8 cellular contexts compared by ENCODE assay signal in genomic region chr11:6635082-6635932, GRCh38. TPM values are rescaled to one million over a fixed set of nuclear protein-coding genes. Genes with fewer than 3 reads are reported as not detected.
A peak's percentile ranks its signal among the peaks of the same experiment; 100 is the strongest.
DNase-seq lines count a peak whose midpoint lies in the region; ATAC-seq and TF ChIP-seq lines count a peak whose summit lies in the region.

No MANE protein-coding gene starts in this region.

- no peak overlapping the region for H3K4me3 ChIP-seq in fibroblast of the aortic adventitia (ENCODE audit: low read depth, low read length)

- POLR2A ChIA-PET in naive thymus-derived CD8-positive, alpha-beta T cell (lab: Charles Lee): interaction anchor here (4.3 kb wide), 1 partner anchor 12 kb away, joined by 18 read pairs; no protein-coding TSS in a partner anchor

- H3K4me3 Mint-ChIP-seq in CD14-positive monocyte (peak overlapping the region in 1 of 2 donors; percentile 17), neural crest cell (no peak overlapping the region)
- H3K4me3 Mint-ChIP-seq in naive thymus-derived CD8-positive, alpha-beta T cell: no peak overlapping the region

- H3K9me3 Mint-ChIP-seq in CD14-positive monocyte (peaks cover 0 to 3% (median 0%) of the 10 kb centered on the region in 7 donors), neural crest cell (no peaks in the 10 kb centered on the region)
- no peaks in the 10 kb centered on the region for H3K9me3 Mint-ChIP-seq in naive thymus-derived CD8-positive, alpha-beta T cell

- no peak for TF ChIP-seq CTCF in CD14-positive monocyte (IDR thresholded peaks at IDR 0.05)
- TF ChIP-seq CTCF in fibroblast of the aortic adventitia (IDR thresholded peaks at IDR 0.05; ENCODE audit: insufficient read depth, low read length): no peak
- no peak for TF ChIP-seq CTCF in neural crest cell (conservative IDR thresholded peaks at IDR 0.05)

- ATAC-seq in GM18519 (IDR thresholded peaks at IDR 0.05; ENCODE audit: low FRiP score, unreplicated experiment) (no peak), HG02763 (IDR thresholded peaks at IDR 0.05; ENCODE audit: unreplicated experiment) (no peak)
- no peak for ATAC-seq in naive thymus-derived CD8-positive, alpha-beta T cell

- peak overlapping the region in 1 of 7 donors; percentile 22 for H3K27ac Mint-ChIP-seq in CD14-positive monocyte
- no peak overlapping the region for H3K27ac Mint-ChIP-seq in neural crest cell (ENCODE audit: unreplicated experiment)
- H3K27ac Mint-ChIP-seq in naive thymus-derived CD8-positive, alpha-beta T cell: peak overlapping the region in 2 of 10 donors; percentile 21 to 46

- DNase-seq in CD14-positive monocyte (ENCODE audit: low spot score) (peak; percentile 64), fibroblast of the aortic adventitia (ENCODE audit: low read depth) (peak; percentile 36), neural crest cell (ENCODE audit: low read depth, low spot score) (peak; percentile 39), T-helper 1 cell (no peak)
- no peak for DNase-seq in naive thymus-derived CD8-positive, alpha-beta T cell

- intact Hi-C loops in CD14-positive monocyte (cut with micrococcal nuclease): loop anchor here in 1 of 2 donors (5.0 kb wide), 1 partner anchor 33 kb away; the partner anchor contains the start of genes ILK and RRP8

- H3K27me3 Mint-ChIP-seq in CD14-positive monocyte (ENCODE audit: low read depth in 3 of 3) (peaks cover 0 to 2% (median 0%) of the 10 kb centered on the region in 3 donors), neural crest cell (ENCODE audit: low read depth) (peaks cover 14% of the 10 kb centered on the region)
- no peaks in the 10 kb centered on the region for H3K27me3 Mint-ChIP-seq in naive thymus-derived CD8-positive, alpha-beta T cell

- H3K4me1 Mint-ChIP-seq in CD14-positive monocyte: no peaks in the 10 kb centered on the region
- H3K4me1 Mint-ChIP-seq in neural crest cell: peaks cover 5% of the 10 kb centered on the region
- H3K4me1 Mint-ChIP-seq in naive thymus-derived CD8-positive, alpha-beta T cell: peaks cover 2 to 18% (median 6%) of the 10 kb centered on the region in 4 donors

- H3K36me3 Mint-ChIP-seq in CD14-positive monocyte (no peaks in the 10 kb centered on the region), neural crest cell (ENCODE audit: low read depth) (peaks cover 17% of the 10 kb centered on the region)
- peaks cover 0 to 30% (median 6%) of the 10 kb centered on the region in 3 donors for H3K36me3 Mint-ChIP-seq in naive thymus-derived CD8-positive, alpha-beta T cell

TF ChIP-seq in PFSK-1, 5 proteins besides CTCF, POLR2A, EP300 and RAD21:
- TF ChIP-seq REST (IDR thresholded peaks at IDR 0.05; ENCODE audit: insufficient read depth in 1 of 2, low read depth in 2 of 2, low read length in 2 of 2) (0 out of 4 replicates have a peak, but pooled peaks of 1 of the 2 experiments have one; percentile 25), TAF1 (IDR thresholded peaks at IDR 0.05; ENCODE audit: borderline replicate concordance, insufficient read depth, low read length) (no peak), FOXP2 (optimal IDR thresholded peaks at IDR 0.05; ENCODE audit: borderline replicate concordance, extremely low read depth, extremely low read length, insufficient read depth) (peak; percentile 89), POLR2AphosphoS5 (IDR thresholded peaks at IDR 0.05; ENCODE audit: low read depth, low read length) (0 out of 2 replicates have a peak, but pooled peaks have one; percentile 18)

RNA-seq across cellular contexts. Expression of gene TPP1, which starts 16.1 kb away (rescaled TPM):
- 100 to 1,000 TPM; 218 to 359 TPM for polyA plus RNA-seq in CD14-positive monocyte
- polyA plus RNA-seq in PFSK-1 (2012; ENCODE audit: insufficient read length, low read depth): 86.6 TPM
- 49.3 and 60.2 TPM in 2 replicates for total RNA-seq in fibroblast of the aortic adventitia (ENCODE audit: low replicate concordance)
- 41.0 and 44.7 TPM in 2 replicates for total RNA-seq in neural crest cell
- total RNA-seq in naive thymus-derived CD8-positive, alpha-beta T cell: 100 to 1,000 TPM; 130 TPM
- 100 to 1,000 TPM in 1 of 3 donors, 10 to 100 TPM in 2; 84.8 to 107 (median 85.1) TPM for polyA plus RNA-seq in naive thymus-derived CD8-positive, alpha-beta T cell

RNA-seq across cellular contexts. Expression of gene DCHS1, which starts 20.3 kb away (rescaled TPM):
- under 1 TPM; 0.01 to 0.02 TPM for polyA plus RNA-seq in CD14-positive monocyte
- 1.7 TPM for polyA plus RNA-seq in PFSK-1 (2012; ENCODE audit: insufficient read length, low read depth)
- total RNA-seq in fibroblast of the aortic adventitia (ENCODE audit: low replicate concordance) (5.2 and 19.0 TPM in 2 replicates), neural crest cell (37.5 and 40.4 TPM in 2 replicates)
- 10 to 100 TPM; 14.4 to 14.9 TPM for total RNA-seq in naive thymus-derived CD8-positive, alpha-beta T cell
- polyA plus RNA-seq in naive thymus-derived CD8-positive, alpha-beta T cell: 1 to 10 TPM; 2.2 to 6.1 (median 2.9) TPM

RNA-seq across cellular contexts. Expression of gene TAF10, which starts 23.3 kb away (rescaled TPM):
- polyA plus RNA-seq in CD14-positive monocyte: 100 to 1,000 TPM; 232 to 233 TPM
- 174 TPM for polyA plus RNA-seq in PFSK-1 (2012; ENCODE audit: insufficient read length, low read depth)
- 46.3 and 101 TPM in 2 replicates for total RNA-seq in fibroblast of the aortic adventitia (ENCODE audit: low replicate concordance)
- 133 and 143 TPM in 2 replicates for total RNA-seq in neural crest cell
- 100 to 1,000 TPM; 107 to 116 TPM for total RNA-seq in naive thymus-derived CD8-positive, alpha-beta T cell
- 100 to 1,000 TPM; 247 to 332 (median 249) TPM for polyA plus RNA-seq in naive thymus-derived CD8-positive, alpha-beta T cell

RNA-seq across cellular contexts. Expression of gene ILK, which starts 31.7 kb away (rescaled TPM):
- 100 to 1,000 TPM; 250 to 271 TPM for polyA plus RNA-seq in CD14-positive monocyte
- polyA plus RNA-seq in PFSK-1 (2012; ENCODE audit: insufficient read length, low read depth): 142 TPM
- total RNA-seq in fibroblast of the aortic adventitia (ENCODE audit: low replicate concordance) (115 and 145 TPM in 2 replicates), neural crest cell (120 and 121 TPM in 2 replicates)
- total RNA-seq in naive thymus-derived CD8-positive, alpha-beta T cell: 10 to 100 TPM; 88.5 to 93.5 TPM
- polyA plus RNA-seq in naive thymus-derived CD8-positive, alpha-beta T cell: 10 to 100 TPM; 63.7 to 72.5 (median 68.5) TPM

RNA-seq across cellular contexts. Expression of gene RRP8, which starts 31.9 kb away (rescaled TPM):
- polyA plus RNA-seq in CD14-positive monocyte: 10 to 100 TPM; 11.9 to 14.1 TPM
- 19.8 TPM for polyA plus RNA-seq in PFSK-1 (2012; ENCODE audit: insufficient read length, low read depth)
- total RNA-seq in fibroblast of the aortic adventitia (ENCODE audit: low replicate concordance) (8.2 and 10.2 TPM in 2 replicates), neural crest cell (22.5 and 23.7 TPM in 2 replicates)
- 10 to 100 TPM; 35.3 to 35.7 TPM for total RNA-seq in naive thymus-derived CD8-positive, alpha-beta T cell
- 10 to 100 TPM; 17.8 to 25.9 (median 20.9) TPM for polyA plus RNA-seq in naive thymus-derived CD8-positive, alpha-beta T cell

Comparison
In these comparisons a context has a peak if more than half of its experiments do, and no peak if none do; other contexts are left out.
1. DNase-seq: peak in CD14-positive monocyte (single experiment), fibroblast of the aortic adventitia (single experiment) and neural crest cell (single experiment); none in naive thymus-derived CD8-positive, alpha-beta T cell (0 of 10) and T-helper 1 cell (0 of 5).